Comparison of ENCODE assay signal across 2 cellular contexts in the genomic region with DNA sequence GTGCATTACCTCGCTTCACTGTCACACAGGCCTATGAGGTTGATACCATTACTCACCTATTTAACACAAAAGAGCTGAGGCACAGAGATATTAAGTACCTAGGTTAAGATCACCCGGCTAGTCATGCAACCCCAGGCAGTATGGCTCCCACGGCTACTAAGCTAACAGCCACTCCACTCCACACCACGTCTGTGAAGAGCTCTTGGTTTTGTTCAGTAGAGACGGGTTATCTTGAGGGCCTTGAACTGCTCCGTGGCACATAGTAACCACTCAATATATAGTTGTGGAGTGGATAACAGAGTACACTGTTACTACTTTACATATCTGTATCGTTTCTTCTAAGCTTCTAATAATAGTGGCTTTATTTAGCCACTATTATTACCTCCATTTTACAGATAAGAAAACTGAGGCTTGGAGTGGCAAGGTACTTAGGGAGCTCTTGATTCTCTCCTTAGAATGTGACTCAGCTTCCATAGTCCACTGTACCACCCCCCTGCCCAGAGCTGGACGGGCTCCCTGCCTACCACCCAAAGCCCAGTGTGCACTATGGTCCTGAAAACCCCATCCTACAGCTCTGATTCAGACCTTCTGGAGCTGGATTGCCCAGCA.
TF ChIP-seq lines count a peak whose summit lies in the region.

No MANE protein-coding gene starts in this region.

TF ChIP-seq in SK-N-SH, 30 proteins besides CTCF, POLR2A, EP300 and RAD21 (continued from another document):
- TF ChIP-seq, protein P1, sequence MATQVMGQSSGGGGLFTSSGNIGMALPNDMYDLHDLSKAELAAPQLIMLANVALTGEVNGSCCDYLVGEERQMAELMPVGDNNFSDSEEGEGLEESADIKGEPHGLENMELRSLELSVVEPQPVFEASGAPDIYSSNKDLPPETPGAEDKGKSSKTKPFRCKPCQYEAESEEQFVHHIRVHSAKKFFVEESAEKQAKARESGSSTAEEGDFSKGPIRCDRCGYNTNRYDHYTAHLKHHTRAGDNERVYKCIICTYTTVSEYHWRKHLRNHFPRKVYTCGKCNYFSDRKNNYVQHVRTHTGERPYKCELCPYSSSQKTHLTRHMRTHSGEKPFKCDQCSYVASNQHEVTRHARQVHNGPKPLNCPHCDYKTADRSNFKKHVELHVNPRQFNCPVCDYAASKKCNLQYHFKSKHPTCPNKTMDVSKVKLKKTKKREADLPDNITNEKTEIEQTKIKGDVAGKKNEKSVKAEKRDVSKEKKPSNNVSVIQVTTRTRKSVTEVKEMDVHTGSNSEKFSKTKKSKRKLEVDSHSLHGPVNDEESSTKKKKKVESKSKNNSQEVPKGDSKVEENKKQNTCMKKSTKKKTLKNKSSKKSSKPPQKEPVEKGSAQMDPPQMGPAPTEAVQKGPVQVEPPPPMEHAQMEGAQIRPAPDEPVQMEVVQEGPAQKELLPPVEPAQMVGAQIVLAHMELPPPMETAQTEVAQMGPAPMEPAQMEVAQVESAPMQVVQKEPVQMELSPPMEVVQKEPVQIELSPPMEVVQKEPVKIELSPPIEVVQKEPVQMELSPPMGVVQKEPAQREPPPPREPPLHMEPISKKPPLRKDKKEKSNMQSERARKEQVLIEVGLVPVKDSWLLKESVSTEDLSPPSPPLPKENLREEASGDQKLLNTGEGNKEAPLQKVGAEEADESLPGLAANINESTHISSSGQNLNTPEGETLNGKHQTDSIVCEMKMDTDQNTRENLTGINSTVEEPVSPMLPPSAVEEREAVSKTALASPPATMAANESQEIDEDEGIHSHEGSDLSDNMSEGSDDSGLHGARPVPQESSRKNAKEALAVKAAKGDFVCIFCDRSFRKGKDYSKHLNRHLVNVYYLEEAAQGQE (IDR thresholded peaks at IDR 0.05; ENCODE audit: low read depth, low read length) = no peak
- TF ChIP-seq MXI1 (IDR thresholded peaks at IDR 0.05; ENCODE audit: low read depth, low read length) = no peak
- no peak for TF ChIP-seq TCF12 (IDR thresholded peaks at IDR 0.05)
- no peak for TF ChIP-seq YY1 (IDR thresholded peaks at IDR 0.05; ENCODE audit: low read depth)
- TF ChIP-seq FOXJ3 (CRISPR knock-in tag; IDR thresholded peaks at IDR 0.05) = no peak
- TF ChIP-seq, protein P2, sequence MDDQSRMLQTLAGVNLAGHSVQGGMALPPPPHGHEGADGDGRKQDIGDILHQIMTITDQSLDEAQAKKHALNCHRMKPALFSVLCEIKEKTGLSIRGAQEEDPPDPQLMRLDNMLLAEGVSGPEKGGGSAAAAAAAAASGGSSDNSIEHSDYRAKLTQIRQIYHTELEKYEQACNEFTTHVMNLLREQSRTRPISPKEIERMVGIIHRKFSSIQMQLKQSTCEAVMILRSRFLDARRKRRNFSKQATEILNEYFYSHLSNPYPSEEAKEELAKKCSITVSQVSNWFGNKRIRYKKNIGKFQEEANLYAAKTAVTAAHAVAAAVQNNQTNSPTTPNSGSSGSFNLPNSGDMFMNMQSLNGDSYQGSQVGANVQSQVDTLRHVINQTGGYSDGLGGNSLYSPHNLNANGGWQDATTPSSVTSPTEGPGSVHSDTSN (IDR thresholded peaks at IDR 0.05) = no peak
- no peak for TF ChIP-seq TEAD4 (IDR thresholded peaks at IDR 0.05; ENCODE audit: borderline replicate concordance, insufficient read depth)
- TF ChIP-seq RFX5 (IDR thresholded peaks at IDR 0.05; ENCODE audit: low read length) = no peak
- no peak for TF ChIP-seq MEF2A (IDR thresholded peaks at IDR 0.05; ENCODE audit: borderline replicate concordance, low read depth)
- no peak for TF ChIP-seq POLR2AphosphoS5 (IDR thresholded peaks at IDR 0.05; ENCODE audit: low read depth, low read length)
- TF ChIP-seq FOSL2 (IDR thresholded peaks at IDR 0.05; ENCODE audit: borderline replicate concordance, low read depth) = no peak
- no peak for TF ChIP-seq SMC3 (IDR thresholded peaks at IDR 0.05; ENCODE audit: low read depth, low read length)
- no peak for TF ChIP-seq GABPA (IDR thresholded peaks at IDR 0.05; ENCODE audit: low read depth)
- TF ChIP-seq, protein P3, sequence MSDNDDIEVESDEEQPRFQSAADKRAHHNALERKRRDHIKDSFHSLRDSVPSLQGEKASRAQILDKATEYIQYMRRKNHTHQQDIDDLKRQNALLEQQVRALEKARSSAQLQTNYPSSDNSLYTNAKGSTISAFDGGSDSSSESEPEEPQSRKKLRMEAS (IDR thresholded peaks at IDR 0.05; ENCODE audit: low read depth) = no peak
- no peak for TF ChIP-seq ELF1 (IDR thresholded peaks at IDR 0.05)
- TF ChIP-seq, protein P4, sequence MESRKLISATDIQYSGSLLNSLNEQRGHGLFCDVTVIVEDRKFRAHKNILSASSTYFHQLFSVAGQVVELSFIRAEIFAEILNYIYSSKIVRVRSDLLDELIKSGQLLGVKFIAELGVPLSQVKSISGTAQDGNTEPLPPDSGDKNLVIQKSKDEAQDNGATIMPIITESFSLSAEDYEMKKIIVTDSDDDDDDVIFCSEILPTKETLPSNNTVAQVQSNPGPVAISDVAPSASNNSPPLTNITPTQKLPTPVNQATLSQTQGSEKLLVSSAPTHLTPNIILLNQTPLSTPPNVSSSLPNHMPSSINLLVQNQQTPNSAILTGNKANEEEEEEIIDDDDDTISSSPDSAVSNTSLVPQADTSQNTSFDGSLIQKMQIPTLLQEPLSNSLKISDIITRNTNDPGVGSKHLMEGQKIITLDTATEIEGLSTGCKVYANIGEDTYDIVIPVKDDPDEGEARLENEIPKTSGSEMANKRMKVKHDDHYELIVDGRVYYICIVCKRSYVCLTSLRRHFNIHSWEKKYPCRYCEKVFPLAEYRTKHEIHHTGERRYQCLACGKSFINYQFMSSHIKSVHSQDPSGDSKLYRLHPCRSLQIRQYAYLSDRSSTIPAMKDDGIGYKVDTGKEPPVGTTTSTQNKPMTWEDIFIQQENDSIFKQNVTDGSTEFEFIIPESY (IDR thresholded peaks at IDR 0.05; ENCODE audit: borderline replicate concordance, low read depth) = no peak

TF ChIP-seq in SK-N-SH treated with all-trans-retinoic acid at 6 μM for 48 hours, 23 proteins besides CTCF, POLR2A, EP300 and RAD21 (continued from another document):
- TF ChIP-seq, protein P5, sequence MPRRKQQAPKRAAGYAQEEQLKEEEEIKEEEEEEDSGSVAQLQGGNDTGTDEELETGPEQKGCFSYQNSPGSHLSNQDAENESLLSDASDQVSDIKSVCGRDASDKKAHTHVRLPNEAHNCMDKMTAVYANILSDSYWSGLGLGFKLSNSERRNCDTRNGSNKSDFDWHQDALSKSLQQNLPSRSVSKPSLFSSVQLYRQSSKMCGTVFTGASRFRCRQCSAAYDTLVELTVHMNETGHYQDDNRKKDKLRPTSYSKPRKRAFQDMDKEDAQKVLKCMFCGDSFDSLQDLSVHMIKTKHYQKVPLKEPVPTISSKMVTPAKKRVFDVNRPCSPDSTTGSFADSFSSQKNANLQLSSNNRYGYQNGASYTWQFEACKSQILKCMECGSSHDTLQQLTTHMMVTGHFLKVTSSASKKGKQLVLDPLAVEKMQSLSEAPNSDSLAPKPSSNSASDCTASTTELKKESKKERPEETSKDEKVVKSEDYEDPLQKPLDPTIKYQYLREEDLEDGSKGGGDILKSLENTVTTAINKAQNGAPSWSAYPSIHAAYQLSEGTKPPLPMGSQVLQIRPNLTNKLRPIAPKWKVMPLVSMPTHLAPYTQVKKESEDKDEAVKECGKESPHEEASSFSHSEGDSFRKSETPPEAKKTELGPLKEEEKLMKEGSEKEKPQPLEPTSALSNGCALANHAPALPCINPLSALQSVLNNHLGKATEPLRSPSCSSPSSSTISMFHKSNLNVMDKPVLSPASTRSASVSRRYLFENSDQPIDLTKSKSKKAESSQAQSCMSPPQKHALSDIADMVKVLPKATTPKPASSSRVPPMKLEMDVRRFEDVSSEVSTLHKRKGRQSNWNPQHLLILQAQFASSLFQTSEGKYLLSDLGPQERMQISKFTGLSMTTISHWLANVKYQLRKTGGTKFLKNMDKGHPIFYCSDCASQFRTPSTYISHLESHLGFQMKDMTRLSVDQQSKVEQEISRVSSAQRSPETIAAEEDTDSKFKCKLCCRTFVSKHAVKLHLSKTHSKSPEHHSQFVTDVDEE (CRISPR knock-in tag; IDR thresholded peaks at IDR 0.05) = no peak
- TF ChIP-seq ZFP30 (CRISPR knock-in tag; IDR thresholded peaks at IDR 0.05) (no peak), TOX (CRISPR knock-in tag; IDR thresholded peaks at IDR 0.05; ENCODE audit: borderline replicate concordance) (no peak), RARB (CRISPR knock-in tag; IDR thresholded peaks at IDR 0.05) (no peak), CSDC2 (CRISPR knock-in tag; IDR thresholded peaks at IDR 0.05) (no peak), ESRRG (CRISPR knock-in tag; IDR thresholded peaks at IDR 0.05) (no peak), ZNF70 (CRISPR knock-in tag; IDR thresholded peaks at IDR 0.05) (no peak), GLIS3 (CRISPR knock-in tag; IDR thresholded peaks at IDR 0.05) (no peak)
- TF ChIP-seq, protein P6, sequence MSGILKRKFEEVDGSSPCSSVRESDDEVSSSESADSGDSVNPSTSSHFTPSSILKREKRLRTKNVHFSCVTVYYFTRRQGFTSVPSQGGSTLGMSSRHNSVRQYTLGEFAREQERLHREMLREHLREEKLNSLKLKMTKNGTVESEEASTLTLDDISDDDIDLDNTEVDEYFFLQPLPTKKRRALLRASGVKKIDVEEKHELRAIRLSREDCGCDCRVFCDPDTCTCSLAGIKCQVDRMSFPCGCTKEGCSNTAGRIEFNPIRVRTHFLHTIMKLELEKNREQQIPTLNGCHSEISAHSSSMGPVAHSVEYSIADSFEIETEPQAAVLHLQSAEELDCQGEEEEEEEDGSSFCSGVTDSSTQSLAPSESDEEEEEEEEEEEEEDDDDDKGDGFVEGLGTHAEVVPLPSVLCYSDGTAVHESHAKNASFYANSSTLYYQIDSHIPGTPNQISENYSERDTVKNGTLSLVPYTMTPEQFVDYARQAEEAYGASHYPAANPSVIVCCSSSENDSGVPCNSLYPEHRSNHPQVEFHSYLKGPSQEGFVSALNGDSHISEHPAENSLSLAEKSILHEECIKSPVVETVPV (CRISPR knock-in tag; IDR thresholded peaks at IDR 0.05) = no peak
- TF ChIP-seq, protein P7, sequence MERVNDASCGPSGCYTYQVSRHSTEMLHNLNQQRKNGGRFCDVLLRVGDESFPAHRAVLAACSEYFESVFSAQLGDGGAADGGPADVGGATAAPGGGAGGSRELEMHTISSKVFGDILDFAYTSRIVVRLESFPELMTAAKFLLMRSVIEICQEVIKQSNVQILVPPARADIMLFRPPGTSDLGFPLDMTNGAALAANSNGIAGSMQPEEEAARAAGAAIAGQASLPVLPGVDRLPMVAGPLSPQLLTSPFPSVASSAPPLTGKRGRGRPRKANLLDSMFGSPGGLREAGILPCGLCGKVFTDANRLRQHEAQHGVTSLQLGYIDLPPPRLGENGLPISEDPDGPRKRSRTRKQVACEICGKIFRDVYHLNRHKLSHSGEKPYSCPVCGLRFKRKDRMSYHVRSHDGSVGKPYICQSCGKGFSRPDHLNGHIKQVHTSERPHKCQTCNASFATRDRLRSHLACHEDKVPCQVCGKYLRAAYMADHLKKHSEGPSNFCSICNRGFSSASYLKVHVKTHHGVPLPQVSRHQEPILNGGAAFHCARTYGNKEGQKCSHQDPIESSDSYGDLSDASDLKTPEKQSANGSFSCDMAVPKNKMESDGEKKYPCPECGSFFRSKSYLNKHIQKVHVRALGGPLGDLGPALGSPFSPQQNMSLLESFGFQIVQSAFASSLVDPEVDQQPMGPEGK (CRISPR knock-in tag; IDR thresholded peaks at IDR 0.05; ENCODE audit: borderline replicate concordance) = no peak
